In genomic region chr17:46942441-46943217, GRCh38 we compare ENCODE assay signal across 8 cellular contexts. TPM values are rescaled to one million over a fixed set of nuclear protein-coding genes. Genes with fewer than 3 reads are reported as not detected.
DNase-seq lines count a peak whose midpoint lies in the region; TF ChIP-seq lines count a peak whose summit lies in the region.

No MANE protein-coding gene starts in this region.

- H3K4me3 Mint-ChIP-seq in brain: no peak overlapping the region

- intact Hi-C loops in spleen (cut with DNase I; ENCODE audit: low total_unique reads): loop anchor here (5.0 to 10.0 kb wide), 2 partner anchors 52 to 100 kb away; no protein-coding TSS in a partner anchor

- H3K9me3 ChIP-seq in iPS-20b (ENCODE audit: insufficient read depth, low read depth, low read length) (no peaks in the 10 kb centered on the region), spleen (no peaks in the 10 kb centered on the region)

- no peaks in the 10 kb centered on the region for H3K27me3 ChIP-seq in iPS-20b (ENCODE audit: insufficient read depth, low read length)
- no peaks in the 10 kb centered on the region for H3K27me3 ChIP-seq in spleen (replicated peaks in 1 of 7)

- DNase-seq in activated CD4-positive, alpha-beta T cell treated with anti-CD3 and anti-CD28 coated beads for 24 hours (ENCODE audit: low read depth in 2 of 2): peak; percentile 22 to 38
- no peak for DNase-seq in activated CD4-positive, alpha-beta T cell treated with anti-CD3 and anti-CD28 coated beads for 1 hour
- peak; percentile 82 for DNase-seq in NCI-H1694 (lab: John Stamatoyannopoulos, UW)
- peak; percentile 11 for DNase-seq in T follicular helper cell (ENCODE audit: low read depth)
- no peak for DNase-seq in spleen
- no peak for DNase-seq in T1000 (lab: John Stamatoyannopoulos, UW)

- TF ChIP-seq CTCF in brain (conservative IDR thresholded peaks at IDR 0.05) (peak; percentile 72 to 88), spleen (IDR thresholded peaks at IDR 0.05 in 8 of 11, conservative IDR thresholded peaks at IDR 0.05 in 3 of 11) (peak; percentile 34 to 80 (median 70))

- H3K4me1 ChIP-seq in iPS-20b (ENCODE audit: insufficient read depth, low read length): peaks cover 14% of the 10 kb centered on the region
- H3K4me1 ChIP-seq in spleen: peaks cover 12 to 39% (median 31%) of the 10 kb centered on the region in 6 donors

- no peaks in the 10 kb centered on the region for H3K9me3 Mint-ChIP-seq in brain

- H3K27ac Mint-ChIP-seq in brain: peak overlapping the region in 4 of 5 experiments; percentile 24 to 94 (median 76)

- H3K36me3 ChIP-seq in iPS-20b (ENCODE audit: insufficient read depth, low read depth, low read length) (peaks cover 29% of the 10 kb centered on the region), spleen (peaks cover 3 to 48% (median 31%) of the 10 kb centered on the region in 6 donors)

- no peak for TF ChIP-seq POLR2A in spleen (IDR thresholded peaks at IDR 0.05)

- H3K9ac ChIP-seq in iPS-20b (ENCODE audit: low read depth, low read length): peak overlapping the region; percentile 44; the same call in 1 of the 2 replicates

- WGBS in spleen, 5 donors: 52 to 72% (median 59%) methylated on average over 4 to 10 of the region's 10 CpGs

- no peaks in the 10 kb centered on the region for H3K27me3 Mint-ChIP-seq in brain

- H3K4me3 ChIP-seq in iPS-20b (ENCODE audit: low read length): no peak overlapping the region
- H3K4me3 ChIP-seq in spleen: no peak overlapping the region

- H3K36me3 Mint-ChIP-seq in brain: peaks cover 27% of the 10 kb centered on the region

- no peak overlapping the region for H3K27ac ChIP-seq in iPS-20b (ENCODE audit: low read length)
- H3K27ac ChIP-seq in spleen: peak overlapping the region in 1 of 8 donors; percentile 15

- peaks cover 41% of the 10 kb centered on the region for H3K4me1 Mint-ChIP-seq in brain

RNA-seq across cellular contexts. Expression of gene GOSR2, which starts 19.7 kb away (rescaled TPM):
- polyA plus RNA-seq in brain (ENCODE audit: insufficient read depth, low read depth, low replicate concordance) (40.1 TPM), spleen (10 to 100 TPM; 19.2 to 35.2 (median 19.8) TPM)
- 100 to 1,000 TPM in 1 of 7 donors, 10 to 100 TPM in 6; 63.7 to 114 (median 87.2) TPM for total RNA-seq in spleen

RNA-seq across cellular contexts. Expression of gene RPRML, which starts 36.4 kb away (rescaled TPM):
- polyA plus RNA-seq in brain (ENCODE audit: insufficient read depth, low read depth, low replicate concordance) (3.5 TPM), spleen (not detected)
- total RNA-seq in spleen: not detected

Comparison
In these comparisons a context has a peak if more than half of its experiments do, and no peak if none do; other contexts are left out.
1. DNase-seq: peak in activated CD4-positive, alpha-beta T cell treated with anti-CD3 and anti-CD28 coated beads for 24 hours (2 of 2), NCI-H1694 (single experiment) and T follicular helper cell (single experiment); none in activated CD4-positive, alpha-beta T cell treated with anti-CD3 and anti-CD28 coated beads for 1 hour (single experiment), spleen (single experiment) and T1000 (single experiment).